ENCODE assay signal across 1 cellular context in the genomic region with DNA sequence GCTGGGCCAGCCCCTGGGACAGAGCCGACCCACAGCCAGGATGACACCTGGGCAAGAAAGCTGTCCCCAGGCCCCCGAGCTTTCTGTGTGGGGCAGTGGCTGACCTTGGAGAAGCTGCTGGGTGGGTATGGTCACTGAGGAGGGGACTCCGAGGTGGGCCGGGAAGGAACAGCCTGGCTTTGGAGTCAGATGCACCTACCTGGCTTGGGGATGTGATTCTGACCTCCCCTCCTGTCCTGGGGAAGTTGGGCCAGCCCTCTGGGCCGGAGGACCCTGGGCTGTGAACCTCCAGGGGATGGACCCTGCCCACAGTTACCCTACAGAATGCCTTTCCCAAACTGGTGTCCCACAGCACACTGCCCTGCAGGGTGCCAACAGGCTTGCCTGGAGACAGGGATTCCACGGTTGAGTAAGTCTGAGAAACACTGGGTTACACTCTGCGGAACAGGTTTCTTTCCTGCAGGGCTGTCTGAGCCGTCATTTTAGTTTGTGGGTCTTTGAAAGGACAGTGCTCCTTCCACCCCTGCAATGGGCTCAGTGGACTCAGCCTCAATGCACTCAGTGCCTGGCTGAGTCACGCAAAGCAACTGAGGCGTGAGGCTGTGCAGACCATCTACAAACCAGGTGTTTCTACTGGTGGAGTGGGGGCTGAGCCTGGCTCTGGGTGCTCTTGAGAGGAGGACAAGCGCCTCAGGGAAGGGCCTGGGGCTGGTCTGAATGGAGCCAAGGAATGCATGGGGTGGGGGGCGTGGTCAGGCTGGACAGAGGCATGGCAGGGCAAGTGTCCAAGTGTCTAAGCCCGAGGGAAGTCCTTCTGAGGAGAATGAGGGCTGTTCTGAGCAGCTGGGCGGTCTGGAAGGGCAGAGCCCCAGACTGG.
TF ChIP-seq lines count a peak whose summit lies in the region.

No MANE protein-coding gene starts in this region.

TF ChIP-seq in Ishikawa, 13 proteins besides CTCF, POLR2A, EP300 and RAD21 (continued from another document):
- TF ChIP-seq, protein P1, sequence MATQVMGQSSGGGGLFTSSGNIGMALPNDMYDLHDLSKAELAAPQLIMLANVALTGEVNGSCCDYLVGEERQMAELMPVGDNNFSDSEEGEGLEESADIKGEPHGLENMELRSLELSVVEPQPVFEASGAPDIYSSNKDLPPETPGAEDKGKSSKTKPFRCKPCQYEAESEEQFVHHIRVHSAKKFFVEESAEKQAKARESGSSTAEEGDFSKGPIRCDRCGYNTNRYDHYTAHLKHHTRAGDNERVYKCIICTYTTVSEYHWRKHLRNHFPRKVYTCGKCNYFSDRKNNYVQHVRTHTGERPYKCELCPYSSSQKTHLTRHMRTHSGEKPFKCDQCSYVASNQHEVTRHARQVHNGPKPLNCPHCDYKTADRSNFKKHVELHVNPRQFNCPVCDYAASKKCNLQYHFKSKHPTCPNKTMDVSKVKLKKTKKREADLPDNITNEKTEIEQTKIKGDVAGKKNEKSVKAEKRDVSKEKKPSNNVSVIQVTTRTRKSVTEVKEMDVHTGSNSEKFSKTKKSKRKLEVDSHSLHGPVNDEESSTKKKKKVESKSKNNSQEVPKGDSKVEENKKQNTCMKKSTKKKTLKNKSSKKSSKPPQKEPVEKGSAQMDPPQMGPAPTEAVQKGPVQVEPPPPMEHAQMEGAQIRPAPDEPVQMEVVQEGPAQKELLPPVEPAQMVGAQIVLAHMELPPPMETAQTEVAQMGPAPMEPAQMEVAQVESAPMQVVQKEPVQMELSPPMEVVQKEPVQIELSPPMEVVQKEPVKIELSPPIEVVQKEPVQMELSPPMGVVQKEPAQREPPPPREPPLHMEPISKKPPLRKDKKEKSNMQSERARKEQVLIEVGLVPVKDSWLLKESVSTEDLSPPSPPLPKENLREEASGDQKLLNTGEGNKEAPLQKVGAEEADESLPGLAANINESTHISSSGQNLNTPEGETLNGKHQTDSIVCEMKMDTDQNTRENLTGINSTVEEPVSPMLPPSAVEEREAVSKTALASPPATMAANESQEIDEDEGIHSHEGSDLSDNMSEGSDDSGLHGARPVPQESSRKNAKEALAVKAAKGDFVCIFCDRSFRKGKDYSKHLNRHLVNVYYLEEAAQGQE (IDR thresholded peaks at IDR 0.05; ENCODE audit: low read depth) = peak; percentile 74
